Comparison of ENCODE assay signal across 23 cellular contexts in the genomic region with DNA sequence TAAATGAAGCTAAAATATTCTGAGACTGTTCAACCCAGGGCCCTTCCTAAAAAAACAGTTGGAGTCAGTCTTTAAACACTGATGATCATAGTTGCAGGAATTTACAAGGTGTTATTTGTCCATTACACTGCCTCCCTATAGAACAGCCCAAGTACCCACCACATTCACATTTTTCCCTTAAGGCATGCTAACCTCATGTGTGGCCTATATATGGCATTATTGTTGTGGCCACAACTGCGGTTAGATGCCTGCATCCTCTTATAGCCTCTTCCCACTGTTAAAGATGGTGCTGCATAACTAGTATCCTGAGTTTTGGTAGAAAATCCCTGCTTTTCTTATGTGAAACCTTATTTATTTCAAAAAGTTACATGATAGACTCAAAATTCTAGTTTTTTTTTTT.
DNase-seq lines count a peak whose midpoint lies in the region; ATAC-seq and TF ChIP-seq lines count a peak whose summit lies in the region.
"Had no signal": no experiment of that assay in that cellular context is flagged by ENCODE, and none has a peak within 500 bp of the region (broad histone marks: within the 10 kb centered on the region; RNA-seq: fewer than 3 reads in every experiment).

No MANE protein-coding gene starts in this region.

- H3K27ac ChIP-seq in Panc1 (ENCODE audit: low read length): peak overlapping the region; percentile 57; the same call in 1 of the 2 replicates
- H3K27ac ChIP-seq: A549; BLaER1 treated with 17β-estradiol and CSF1 and Interleukin-3, amounts not matched to agents 10 nM and 100 nM had no signal

- H3K36me3 ChIP-seq in Panc1 (ENCODE audit: control insufficient read depth, insufficient read depth, low read length): no peaks in the 10 kb centered on the region
- H3K36me3 ChIP-seq: BE2C; BLaER1 treated with 17β-estradiol and CSF1 and Interleukin-3, amounts not matched to agents 10 nM and 100 nM had no signal

- no peak overlapping the region for H3K4me3 ChIP-seq in Panc1 (ENCODE audit: low read depth in 2 of 2, low read length in 2 of 2)
- H3K4me3 ChIP-seq: A549; BLaER1 treated with 17β-estradiol and CSF1 and Interleukin-3, amounts not matched to agents 10 nM and 100 nM; GM12878; GM23338 had no signal

- no peaks in the 10 kb centered on the region for H3K9me3 ChIP-seq in Panc1 (ENCODE audit: control insufficient read depth, insufficient read depth, low read depth, low read length)
- H3K9me3 ChIP-seq: A549; BE2C; BLaER1 treated with 17β-estradiol and CSF1 and Interleukin-3, amounts not matched to agents 10 nM and 100 nM had no signal

- TF ChIP-seq CTCF in Panc1 (IDR thresholded peaks at IDR 0.05): no peak
- TF ChIP-seq CTCF in type B pancreatic cell (conservative IDR thresholded peaks at IDR 0.05): no peak

- intact Hi-C loops in Panc1 (cut with micrococcal nuclease; ENCODE audit: unreplicated experiment): no loop called here

- no peaks in the 10 kb centered on the region for H3K9me3 Mint-ChIP-seq in type B pancreatic cell
- H3K9me3 Mint-ChIP-seq: CD4-positive, alpha-beta T cell; GM23338; H9 had no signal

- H3K27ac Mint-ChIP-seq in type B pancreatic cell: no peak overlapping the region
- H3K27ac Mint-ChIP-seq: CD14-positive monocyte; CD4-positive, alpha-beta T cell; GM23338; H9 had no signal

- DNase-seq in EH (ENCODE audit: low read depth) (peak; percentile 19), Panc1 (ENCODE audit: low read depth, low spot score) (no peak), SW480 (ENCODE audit: low spot score) (peak; percentile 49), type B pancreatic cell (ENCODE audit: extremely low spot score, unreplicated experiment) (no peak)
- no peak for DNase-seq in activated T-cell treated with anti-CD3 and anti-CD28 coated beads, Interleukin-2, amount 50 U/mL, for 48 hours
- DNase-seq: 8988T; ACHN; AML-193; BE2C; Calu3; CD4-positive, alpha-beta T cell; COR-L47; DMS53; DMS79 treated with DMSO at 0.1 percent for 48 hours; GDM1; H9 had no signal

- in situ Hi-C loops in Panc1 (cut with HindIII; ENCODE audit: low pct_unique_long_range_greater_than_20kb, low sequenced_read_pairs): no loop called here

- H3K4me3 Mint-ChIP-seq in type B pancreatic cell: no peak overlapping the region
- H3K4me3 Mint-ChIP-seq: CD14-positive monocyte; CD4-positive, alpha-beta T cell; GM23338; H9 had no signal

- no TSS peak for BruUV-seq in Panc1 (replicated peaks; lab: Mats Ljungman, UMichigan)

- H3K4me1 Mint-ChIP-seq in type B pancreatic cell (ENCODE audit: unreplicated experiment): peaks cover 4% of the 10 kb centered on the region
- H3K4me1 Mint-ChIP-seq: CD14-positive monocyte had no signal

- no peaks in the 10 kb centered on the region for H3K27me3 ChIP-seq in Panc1 (ENCODE audit: control insufficient read depth, insufficient read depth, low read length)
- H3K27me3 ChIP-seq: BE2C; BLaER1 treated with 17β-estradiol and CSF1 and Interleukin-3, amounts not matched to agents 10 nM and 100 nM had no signal

- no peaks in the 10 kb centered on the region for H3K36me3 Mint-ChIP-seq in type B pancreatic cell
- H3K36me3 Mint-ChIP-seq: CD14-positive monocyte had no signal

- POLR2A ChIA-PET in Panc1 (lab: Charles Lee): no interaction called here

- ATAC-seq in Panc1: no peak
- ATAC-seq in GM18505 (IDR thresholded peaks at IDR 0.05; ENCODE audit: unreplicated experiment): no peak
- ATAC-seq: A549, GM12878, GM23338, HCT116 had no signal

- no peaks in the 10 kb centered on the region for H3K27me3 Mint-ChIP-seq in type B pancreatic cell
- H3K27me3 Mint-ChIP-seq: CD4-positive, alpha-beta T cell had no signal

- no peaks in the 10 kb centered on the region for H3K4me1 ChIP-seq in Panc1 (ENCODE audit: control insufficient read depth, insufficient read depth, low read length)
- H3K4me1 ChIP-seq: BE2C; BLaER1 treated with 17β-estradiol and CSF1 and Interleukin-3, amounts not matched to agents 10 nM and 100 nM had no signal

- no peak for TF ChIP-seq POLR2A in GM18505 (IDR thresholded peaks at IDR 0.05; ENCODE audit: borderline replicate concordance, extremely low read depth, insufficient read depth, insufficient read length)

- CTCF ChIA-PET in Panc1 (lab: Charles Lee): no interaction called here

Comparison
In these comparisons a context has a peak if more than half of its experiments do, and no peak if none do; other contexts are left out.
1. DNase-seq: peak in EH (single experiment) and SW480 (single experiment); none in Panc1 (single experiment), activated T-cell treated with anti-CD3 and anti-CD28 coated beads, Interleukin-2, amount 50 U/mL, for 48 hours (0 of 2) and type B pancreatic cell (single experiment).